Comparison of ENCODE assay signal across 7 cellular contexts in the genomic region with DNA sequence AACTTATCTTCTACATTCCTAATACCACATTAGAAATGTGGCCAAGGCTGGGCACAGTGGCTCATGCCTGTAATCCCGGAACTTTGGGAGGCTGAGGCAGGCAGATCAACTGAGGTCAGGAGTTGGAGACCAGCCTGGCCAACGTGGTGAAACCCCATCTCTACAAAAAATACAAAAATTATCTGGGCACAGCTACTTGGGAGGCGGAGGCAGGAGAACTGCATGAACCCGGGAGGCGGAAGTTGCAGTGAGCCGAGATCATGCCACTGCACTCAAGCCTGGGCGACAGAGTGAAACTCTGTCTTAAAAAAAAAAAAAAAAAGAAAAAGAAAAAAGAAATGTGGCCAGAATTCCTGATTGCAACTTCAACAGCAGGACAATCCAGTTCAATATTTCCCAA.
A peak's percentile ranks its signal among the peaks of the same experiment; 100 is the strongest.
DNase-seq lines count a peak whose midpoint lies in the region; ATAC-seq and TF ChIP-seq lines count a peak whose summit lies in the region.
"Not testable (repeated sequence)": the region's sequence is repeated elsewhere in the genome, so short reads cannot be mapped to it uniquely, and the experiment has no call there.

No MANE protein-coding gene starts in this region.

- H3K27me3 ChIP-seq in KMS-11 (ENCODE audit: insufficient read depth, low read depth); OCI-LY3 (ENCODE audit: low read depth, low read length); right lobe of liver; parathyroid adenoma (ENCODE audit: control insufficient read depth, insufficient read depth, low read length); subcutaneous abdominal adipose tissue (ENCODE audit: control insufficient read depth in 5 of 5, insufficient read depth in 4 of 5, low read length in 5 of 5): not testable (repeated sequence)

- H3K9ac ChIP-seq in KMS-11: peak overlapping the region; percentile 61; the same call in 1 of the 2 replicates
- not testable (repeated sequence) for H3K9ac ChIP-seq in OCI-LY3 (ENCODE audit: low read length); parathyroid adenoma; subcutaneous abdominal adipose tissue (ENCODE audit: low read length in 5 of 5)

- TF ChIP-seq POLR2A in right lobe of liver (IDR thresholded peaks at IDR 0.05): not testable (repeated sequence)

- H4K20me1 ChIP-seq in KMS-11 (ENCODE audit: insufficient read depth); OCI-LY3 (ENCODE audit: insufficient read depth, low read length): not testable (repeated sequence)

- not testable (repeated sequence) for TF ChIP-seq CTCF in KMS-11 (conservative IDR thresholded peaks at IDR 0.05; ENCODE audit: low read depth, low read length); OCI-LY3 (IDR thresholded peaks at IDR 0.05; ENCODE audit: low read depth, low read length); right lobe of liver (IDR thresholded peaks at IDR 0.05); parathyroid adenoma (IDR thresholded peaks at IDR 0.05)

- peak overlapping the region; percentile 93 for H3K4me2 ChIP-seq in KMS-11
- peak overlapping the region; percentile 49 for H3K4me2 ChIP-seq in OCI-LY3 (ENCODE audit: low read length)
- H3K4me2 ChIP-seq in parathyroid adenoma (ENCODE audit: low read length): not testable (repeated sequence)

- not testable (repeated sequence) for H3K4me3 ChIP-seq in KMS-11 (IDR thresholded peaks at IDR 0.05; ENCODE audit: insufficient read depth, low read depth, low read length); parathyroid adenoma (ENCODE audit: low read depth, low read length); subcutaneous abdominal adipose tissue (ENCODE audit: low read depth in 1 of 5, low read length in 5 of 5)
- H3K4me3 ChIP-seq in OCI-LY3 (ENCODE audit: low read length) (peak overlapping the region; percentile 15; the same call in 1 of the 2 replicates), right lobe of liver (peak overlapping the region in 2 of 3 donors; percentile 2 to 28)

- not testable (repeated sequence) for H3K36me3 ChIP-seq in KMS-11 (ENCODE audit: insufficient read depth); OCI-LY3 (replicated peaks; ENCODE audit: low read depth, low read length); right lobe of liver; parathyroid adenoma (ENCODE audit: control insufficient read depth, insufficient read depth, low read length); subcutaneous abdominal adipose tissue (ENCODE audit: control insufficient read depth in 5 of 5, insufficient read depth in 5 of 5, low read length in 5 of 5)

- H2AFZ ChIP-seq in KMS-11 (ENCODE audit: low read depth) (peak overlapping the region; percentile 63; the same call in 1 of the 2 replicates), OCI-LY3 (ENCODE audit: low read depth, low read length) (peak overlapping the region; percentile 93), parathyroid adenoma (peak overlapping the region; percentile 39)

- not testable (repeated sequence) for ATAC-seq in Right ventricle myocardium inferior
- ATAC-seq in left lobe of liver: peak; percentile 50
- peak; percentile 32 to 48 (median 40) for ATAC-seq in right lobe of liver

- H3K4me1 ChIP-seq in KMS-11 (ENCODE audit: low read depth, poor library complexity, severe bottlenecking) (peaks cover 60% of the 10 kb centered on the region), right lobe of liver (peaks cover 0 to 41% (median 14%) of the 10 kb centered on the region in 4 donors), parathyroid adenoma (peaks cover 23% of the 10 kb centered on the region), subcutaneous abdominal adipose tissue (ENCODE audit: control insufficient read depth in 5 of 5, insufficient read depth in 5 of 5, low read length in 5 of 5) (peaks cover 0 to 26% (median 16%) of the 10 kb centered on the region in 5 donors)
- H3K4me1 ChIP-seq in OCI-LY3 (ENCODE audit: low read length): not testable (repeated sequence)

- H3K9me3 ChIP-seq in OCI-LY3 (ENCODE audit: insufficient read depth, low read length); right lobe of liver; parathyroid adenoma (ENCODE audit: control insufficient read depth, low read length); subcutaneous abdominal adipose tissue (ENCODE audit: control insufficient read depth in 5 of 5, low read length in 5 of 5): not testable (repeated sequence)

- H3K27ac ChIP-seq in KMS-11 (peak overlapping the region; percentile 98), right lobe of liver (peak overlapping the region in 2 of 3 donors; percentile 62 to 64), parathyroid adenoma (peak overlapping the region; percentile 76), subcutaneous abdominal adipose tissue (ENCODE audit: low read depth, low read length) (peak overlapping the region; percentile 59)
- not testable (repeated sequence) for H3K27ac ChIP-seq in OCI-LY3 (ENCODE audit: low read length)

- DNase-seq in Right ventricle myocardium inferior (ENCODE audit: missing footprints) (peak; percentile 73), left lobe of liver (ENCODE audit: low spot score) (peak; percentile 48), right lobe of liver (peak in 2 of 3 donors; percentile 42 to 55)

- not testable (repeated sequence) for H3K79me2 ChIP-seq in KMS-11 (ENCODE audit: insufficient read depth, low read depth); OCI-LY3 (ENCODE audit: low read length); parathyroid adenoma

- 42% methylated on average over 7 of the region's 7 CpGs for WGBS in right lobe of liver (ENCODE audit: insufficient coverage, low coverage, low lambda C conversion rate, missing lambda C conversion rate)

- intact Hi-C loops in Right ventricle myocardium inferior (cut with DNase I); right lobe of liver (cut with DNase I): not testable (repeated sequence)

Comparison
In these comparisons a context has a peak if more than half of its experiments do, and no peak if none do; other contexts are left out.
1. H2AFZ ChIP-seq: peak in every context shown above with its lines; median percentile 93 in OCI-LY3; 63 in KMS-11; 39 in parathyroid adenoma.